In genomic region chr14:102139248-102140026, GRCh38 we compare ENCODE assay signal across 8 cellular contexts. TPM values are rescaled to one million over a fixed set of nuclear protein-coding genes. Genes with fewer than 3 reads are reported as not detected.
DNase-seq lines count a peak whose midpoint lies in the region; ATAC-seq and TF ChIP-seq lines count a peak whose summit lies in the region.

WDR20 (plus strand) TSS chr14:102139897; CDS start chr14:102139924, 27 bp downstream.

- peak; percentile 19 for TF ChIP-seq POLR2A in right lobe of liver (IDR thresholded peaks at IDR 0.05)

- H3K4me1 Mint-ChIP-seq in CD4-positive, alpha-beta T cell (ENCODE audit: low read depth): peaks cover 30% of the 10 kb centered on the region

- peak; percentile 94 for ATAC-seq in CD4-positive, alpha-beta T cell (ENCODE audit: poor library complexity)
- peak; percentile 95 for ATAC-seq in GM19397 (IDR thresholded peaks at IDR 0.05; ENCODE audit: unreplicated experiment)
- ATAC-seq in HG03571 (IDR thresholded peaks at IDR 0.05; ENCODE audit: unreplicated experiment): peak; percentile 94
- peak; percentile 98 to 99 (median 98) for ATAC-seq in right lobe of liver

- intact Hi-C loops in CD4-positive, alpha-beta T cell (cut with DNase I, micrococcal nuclease): loop anchor here (1.0 to 5.0 kb wide), 10 partner anchors 53 to 453 kb away; partner anchors contain the start of genes HSP90AA1 (in 2 of the 2), ANKRD9 (in 1 of the 2), CINP (in 1 of the 2) and DYNC1H1 (in 1 of the 2)
- intact Hi-C loops in right lobe of liver (cut with DNase I): no loop called here

- no peak for TF ChIP-seq CTCF in CD4-positive, alpha-beta T cell (IDR thresholded peaks at IDR 0.05)
- no peak for TF ChIP-seq CTCF in right lobe of liver (IDR thresholded peaks at IDR 0.05)

- peak within 1 kb of the TSS; percentile 77 for H3K27ac ChIP-seq in CD4-positive, alpha-beta T cell (ENCODE audit: low read depth, low read length)
- H3K27ac ChIP-seq in right lobe of liver: peak within 1 kb of the TSS; percentile 80 to 86 (median 83)

- no peaks in the 10 kb centered on the region for H3K9me3 ChIP-seq in CD4-positive, alpha-beta T cell (ENCODE audit: control insufficient read depth, low read length)
- no peaks in the 10 kb centered on the region for H3K9me3 ChIP-seq in right lobe of liver

- no peaks in the 10 kb centered on the region for H3K9me3 Mint-ChIP-seq in CD4-positive, alpha-beta T cell

- WGBS in right lobe of liver (ENCODE audit: insufficient coverage, low coverage, low lambda C conversion rate, missing lambda C conversion rate): 0% methylated on average over 14 of the region's 67 CpGs

- peaks cover 0 to 15% (median 8%) of the 10 kb centered on the region in 4 donors for H3K4me1 ChIP-seq in right lobe of liver

- peak within 1 kb of the TSS; percentile 100 for H3K4me3 Mint-ChIP-seq in CD4-positive, alpha-beta T cell

- DNase-seq in CD4-positive, alpha-beta T cell: peak; percentile 99 to 100 (median 99)
- DNase-seq in NCI-H774 (lab: John Stamatoyannopoulos, UW) (peak; percentile 98), dermis microvascular lymphatic vessel endothelial cell (ENCODE audit: low read depth in 2 of 2) (peak; percentile 90 to 97), right lobe of liver (peak; percentile 99)
- DNase-seq in activated CD4-positive, alpha-beta T cell treated with anti-CD3 and anti-CD28 coated beads, Interleukin-2, amount 50 U/mL, for 4 hours: peak; percentile 99
- peak; percentile 99 for DNase-seq in stimulated activated CD4-positive, alpha-beta T cell treated with anti-CD3 and anti-CD28 coated beads, Interleukin-4, amount 100 ng/mL, for 4 hours

- no peaks in the 10 kb centered on the region for H3K27me3 Mint-ChIP-seq in CD4-positive, alpha-beta T cell

- H3K4me3 ChIP-seq in right lobe of liver: peak within 1 kb of the TSS; percentile 96 to 100 (median 99)

- H3K36me3 ChIP-seq in right lobe of liver: no peaks in the 10 kb centered on the region

- peak within 1 kb of the TSS; percentile 99 for H3K27ac Mint-ChIP-seq in CD4-positive, alpha-beta T cell

- H3K27me3 ChIP-seq in CD4-positive, alpha-beta T cell (ENCODE audit: control insufficient read depth, insufficient read depth, low read length): no peaks in the 10 kb centered on the region
- H3K27me3 ChIP-seq in right lobe of liver: no peaks in the 10 kb centered on the region

- POLR2A ChIA-PET in CD4-positive, alpha-beta T cell (lab: Charles Lee): interaction anchor here (0.7 to 2.6 kb wide), 3 partner anchors 43 to 177 kb away, joined by 3 to 12 read pairs (median 3); partner anchors contain the start of gene HSP90AA1

- CTCF ChIA-PET in CD4-positive, alpha-beta T cell (lab: Charles Lee): interaction anchor here (1.1 to 1.8 kb wide), 2 partner anchors 175 kb away, joined by 3 to 6 read pairs; no protein-coding TSS in a partner anchor

- H3K36me3 Mint-ChIP-seq in CD4-positive, alpha-beta T cell (ENCODE audit: low read depth): peaks cover 19% of the 10 kb centered on the region

RNA-seq across cellular contexts. Expression of gene WDR20, which starts in this region (rescaled TPM):
- total RNA-seq in CD4-positive, alpha-beta T cell: 10 to 100 TPM; 40.1 to 41.2 TPM
- 13.7 and 14.3 TPM in 2 replicates for total RNA-seq in dermis microvascular lymphatic vessel endothelial cell
- 10 to 100 TPM in 5 of 6 experiments, 1 to 10 TPM in 1; 6.3 to 14.7 (median 12.4) TPM for total RNA-seq in right lobe of liver

Comparison
In these comparisons a context has a peak if more than half of its experiments do, and no peak if none do; other contexts are left out.
1. Peak in every context shown above with its lines: DNase-seq, ATAC-seq, H3K4me3 ChIP-seq and H3K27ac ChIP-seq.
2. intact Hi-C loops: an anchor here in CD4-positive, alpha-beta T cell (1.0 to 5.0 kb wide); none called in right lobe of liver.